In the genomic region with DNA sequence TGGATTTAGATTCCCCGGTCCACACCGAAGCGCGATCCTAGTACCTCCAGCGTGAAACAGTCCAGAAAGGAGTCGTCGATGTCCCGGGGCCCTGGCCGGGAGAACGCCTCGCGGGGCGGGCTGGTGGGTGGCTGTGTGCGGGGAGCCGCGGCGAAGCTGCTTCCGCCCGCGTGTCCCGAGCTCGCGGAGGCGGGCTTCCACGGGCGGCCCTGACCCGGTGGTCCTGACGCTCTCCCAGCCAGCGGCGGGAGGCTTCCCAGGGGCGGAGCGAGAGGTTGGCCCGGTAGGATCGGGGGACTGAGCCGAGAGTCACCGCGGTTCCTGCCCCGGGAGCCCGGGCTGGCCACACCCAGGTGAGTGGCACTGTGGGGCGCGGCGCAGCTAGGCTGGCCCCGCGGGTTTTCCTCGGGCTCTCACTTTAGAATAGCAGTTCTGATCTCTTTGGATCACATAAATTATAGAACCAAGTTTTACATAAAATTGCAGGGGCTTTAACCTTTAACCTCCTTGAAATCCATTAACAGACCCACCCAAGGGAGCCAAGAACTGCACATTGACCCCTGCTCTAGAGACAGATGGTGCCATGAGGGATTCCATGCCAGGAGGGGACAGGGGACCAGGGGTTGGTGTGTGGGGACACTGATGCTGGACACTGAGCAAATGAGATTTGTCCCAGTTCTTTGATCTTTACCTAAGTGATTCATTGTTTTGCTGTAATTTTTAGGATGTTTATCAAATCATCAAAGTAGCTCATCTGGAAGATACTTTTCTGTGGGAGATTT, we compare ENCODE assay signal across 1 cellular context.
TF ChIP-seq lines count a peak whose summit lies in the region.

No MANE protein-coding gene starts in this region.

TF ChIP-seq in SK-N-SH, 30 proteins besides CTCF, POLR2A, EP300 and RAD21 (continued from another document):
- TF ChIP-seq, protein P1, sequence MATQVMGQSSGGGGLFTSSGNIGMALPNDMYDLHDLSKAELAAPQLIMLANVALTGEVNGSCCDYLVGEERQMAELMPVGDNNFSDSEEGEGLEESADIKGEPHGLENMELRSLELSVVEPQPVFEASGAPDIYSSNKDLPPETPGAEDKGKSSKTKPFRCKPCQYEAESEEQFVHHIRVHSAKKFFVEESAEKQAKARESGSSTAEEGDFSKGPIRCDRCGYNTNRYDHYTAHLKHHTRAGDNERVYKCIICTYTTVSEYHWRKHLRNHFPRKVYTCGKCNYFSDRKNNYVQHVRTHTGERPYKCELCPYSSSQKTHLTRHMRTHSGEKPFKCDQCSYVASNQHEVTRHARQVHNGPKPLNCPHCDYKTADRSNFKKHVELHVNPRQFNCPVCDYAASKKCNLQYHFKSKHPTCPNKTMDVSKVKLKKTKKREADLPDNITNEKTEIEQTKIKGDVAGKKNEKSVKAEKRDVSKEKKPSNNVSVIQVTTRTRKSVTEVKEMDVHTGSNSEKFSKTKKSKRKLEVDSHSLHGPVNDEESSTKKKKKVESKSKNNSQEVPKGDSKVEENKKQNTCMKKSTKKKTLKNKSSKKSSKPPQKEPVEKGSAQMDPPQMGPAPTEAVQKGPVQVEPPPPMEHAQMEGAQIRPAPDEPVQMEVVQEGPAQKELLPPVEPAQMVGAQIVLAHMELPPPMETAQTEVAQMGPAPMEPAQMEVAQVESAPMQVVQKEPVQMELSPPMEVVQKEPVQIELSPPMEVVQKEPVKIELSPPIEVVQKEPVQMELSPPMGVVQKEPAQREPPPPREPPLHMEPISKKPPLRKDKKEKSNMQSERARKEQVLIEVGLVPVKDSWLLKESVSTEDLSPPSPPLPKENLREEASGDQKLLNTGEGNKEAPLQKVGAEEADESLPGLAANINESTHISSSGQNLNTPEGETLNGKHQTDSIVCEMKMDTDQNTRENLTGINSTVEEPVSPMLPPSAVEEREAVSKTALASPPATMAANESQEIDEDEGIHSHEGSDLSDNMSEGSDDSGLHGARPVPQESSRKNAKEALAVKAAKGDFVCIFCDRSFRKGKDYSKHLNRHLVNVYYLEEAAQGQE (IDR thresholded peaks at IDR 0.05; ENCODE audit: low read depth, low read length), result no peak
- TF ChIP-seq RXRA (IDR thresholded peaks at IDR 0.05; ENCODE audit: borderline replicate concordance, low read depth) (no peak), SIN3A (IDR thresholded peaks at IDR 0.05; ENCODE audit: borderline replicate concordance, low read depth, low read length) (no peak), MXI1 (IDR thresholded peaks at IDR 0.05; ENCODE audit: low read depth, low read length) (no peak), SMC3 (IDR thresholded peaks at IDR 0.05; ENCODE audit: low read depth, low read length) (no peak), TEAD4 (IDR thresholded peaks at IDR 0.05; ENCODE audit: borderline replicate concordance, insufficient read depth) (no peak), RFX5 (IDR thresholded peaks at IDR 0.05; ENCODE audit: low read length) (no peak), JUND (IDR thresholded peaks at IDR 0.05) (no peak), FOXJ3 (CRISPR knock-in tag; IDR thresholded peaks at IDR 0.05) (no peak)
- TF ChIP-seq, protein P2, sequence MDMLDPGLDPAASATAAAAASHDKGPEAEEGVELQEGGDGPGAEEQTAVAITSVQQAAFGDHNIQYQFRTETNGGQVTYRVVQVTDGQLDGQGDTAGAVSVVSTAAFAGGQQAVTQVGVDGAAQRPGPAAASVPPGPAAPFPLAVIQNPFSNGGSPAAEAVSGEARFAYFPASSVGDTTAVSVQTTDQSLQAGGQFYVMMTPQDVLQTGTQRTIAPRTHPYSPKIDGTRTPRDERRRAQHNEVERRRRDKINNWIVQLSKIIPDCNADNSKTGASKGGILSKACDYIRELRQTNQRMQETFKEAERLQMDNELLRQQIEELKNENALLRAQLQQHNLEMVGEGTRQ (IDR thresholded peaks at IDR 0.05; ENCODE audit: borderline replicate concordance, low read depth, low read length), result no peak
- TF ChIP-seq, protein P3, sequence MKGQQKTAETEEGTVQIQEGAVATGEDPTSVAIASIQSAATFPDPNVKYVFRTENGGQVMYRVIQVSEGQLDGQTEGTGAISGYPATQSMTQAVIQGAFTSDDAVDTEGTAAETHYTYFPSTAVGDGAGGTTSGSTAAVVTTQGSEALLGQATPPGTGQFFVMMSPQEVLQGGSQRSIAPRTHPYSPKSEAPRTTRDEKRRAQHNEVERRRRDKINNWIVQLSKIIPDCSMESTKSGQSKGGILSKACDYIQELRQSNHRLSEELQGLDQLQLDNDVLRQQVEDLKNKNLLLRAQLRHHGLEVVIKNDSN (IDR thresholded peaks at IDR 0.05; ENCODE audit: borderline replicate concordance, low read depth), result no peak
- TF ChIP-seq, protein P4, sequence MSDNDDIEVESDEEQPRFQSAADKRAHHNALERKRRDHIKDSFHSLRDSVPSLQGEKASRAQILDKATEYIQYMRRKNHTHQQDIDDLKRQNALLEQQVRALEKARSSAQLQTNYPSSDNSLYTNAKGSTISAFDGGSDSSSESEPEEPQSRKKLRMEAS (IDR thresholded peaks at IDR 0.05; ENCODE audit: low read depth), result no peak
